8 cellular contexts compared by ENCODE assay signal in the genomic region with DNA sequence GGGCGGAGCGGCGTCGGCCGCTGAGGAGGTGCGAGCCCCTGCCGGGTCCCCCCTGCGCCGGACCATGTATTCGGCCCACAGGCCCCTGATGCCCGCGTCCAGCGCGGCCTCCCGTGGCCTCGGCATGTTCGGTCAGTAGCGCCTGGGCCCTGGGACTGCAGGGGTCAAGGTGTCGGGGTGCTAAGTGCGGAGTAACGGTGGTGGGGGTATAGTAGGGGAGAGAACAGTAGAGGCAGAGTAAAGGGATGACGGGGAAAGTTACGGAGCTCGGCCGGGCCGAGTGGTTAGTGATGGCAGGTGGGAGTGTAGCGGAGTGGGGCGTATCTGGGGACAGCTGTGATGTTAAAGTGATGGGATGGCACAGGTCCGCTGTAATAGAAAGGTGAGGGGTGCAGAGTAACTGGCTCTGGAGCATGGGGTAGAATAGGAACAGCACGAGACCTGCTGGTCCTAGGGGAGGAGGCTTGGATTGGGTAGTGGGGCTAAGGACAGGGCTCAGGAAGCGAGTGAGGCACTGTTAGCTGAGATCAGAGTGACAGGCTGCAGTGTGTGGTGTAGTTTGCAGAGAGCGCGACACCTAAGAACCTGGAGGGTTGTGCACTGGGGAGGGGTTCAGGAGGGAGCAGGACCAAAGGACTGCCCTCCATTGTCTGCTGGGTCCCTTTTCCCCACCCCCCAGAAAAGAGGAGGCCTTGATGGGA. TPM values are rescaled to one million over a fixed set of nuclear protein-coding genes. Genes with fewer than 3 reads are reported as not detected.
DNase-seq lines count a peak whose midpoint lies in the region; ATAC-seq and TF ChIP-seq lines count a peak whose summit lies in the region.

No MANE protein-coding gene starts in this region.

- no peaks in the 10 kb centered on the region for H3K9me3 Mint-ChIP-seq in activated CD4-positive, alpha-beta T cell treated with anti-CD3 and anti-CD28 coated beads for 36 hours (ENCODE audit: low read depth)
- H3K9me3 Mint-ChIP-seq in T-helper 1 cell treated with Interleukin-12 subunit alpha and Interleukin-12 subunit beta and Interleukin-4 antibody, amounts not matched to agents 30 μg/mL and 1 μg/mL, for 36 hours = no peaks in the 10 kb centered on the region

- peaks cover 26% of the 10 kb centered on the region for H3K27me3 ChIP-seq in neutrophil

- no peak for ATAC-seq in activated CD4-positive, alpha-beta T cell treated with anti-CD3 and anti-CD28 coated beads for 36 hours
- ATAC-seq in GM19328 (IDR thresholded peaks at IDR 0.05; ENCODE audit: unreplicated experiment) (no peak), HG02840 (IDR thresholded peaks at IDR 0.05; ENCODE audit: low FRiP score, unreplicated experiment) (no peak)

- peak overlapping the region; percentile 74 for H3K27ac Mint-ChIP-seq in activated CD4-positive, alpha-beta T cell treated with anti-CD3 and anti-CD28 coated beads for 36 hours
- peak overlapping the region; percentile 97 for H3K27ac Mint-ChIP-seq in T-helper 1 cell treated with Interleukin-12 subunit alpha and Interleukin-12 subunit beta and Interleukin-4 antibody, amounts not matched to agents 30 μg/mL and 1 μg/mL, for 36 hours

- H3K4me3 ChIP-seq in epithelial cell of esophagus (ENCODE audit: low read length) (peak overlapping the region; percentile 54), neutrophil (ENCODE audit: low read depth in 1 of 2, low read length in 1 of 2) (peak overlapping the region; percentile 74 to 91)

- POLR2A ChIA-PET in activated CD4-positive, alpha-beta T cell treated with anti-CD3 and anti-CD28 coated beads for 36 hours (lab: Charles Lee) = interaction anchor here (0.5 to 1.1 kb wide), 6 partner anchors 14 to 161 kb away, joined by 3 to 4 read pairs (median 3); a partner anchor contains a TSS

- H3K4me1 Mint-ChIP-seq in activated CD4-positive, alpha-beta T cell treated with anti-CD3 and anti-CD28 coated beads for 36 hours = peaks cover 28% of the 10 kb centered on the region
- peaks cover 24% of the 10 kb centered on the region for H3K4me1 Mint-ChIP-seq in T-helper 1 cell treated with Interleukin-12 subunit alpha and Interleukin-12 subunit beta and Interleukin-4 antibody, amounts not matched to agents 30 μg/mL and 1 μg/mL, for 36 hours (ENCODE audit: low read depth)

- peaks cover 32% of the 10 kb centered on the region for H3K36me3 ChIP-seq in neutrophil

- H3K9me3 ChIP-seq in neutrophil = no peaks in the 10 kb centered on the region

- CTCF ChIA-PET in activated CD4-positive, alpha-beta T cell treated with anti-CD3 and anti-CD28 coated beads for 36 hours (lab: Charles Lee) = interaction anchor here (0.7 to 1.4 kb wide), 4 partner anchors 12 to 40 kb away, joined by 3 to 5 read pairs (median 3); a partner anchor contains a TSS

- TF ChIP-seq CTCF in epithelial cell of esophagus (IDR thresholded peaks at IDR 0.05; ENCODE audit: insufficient read depth, low read depth, low read length, missing control alignments) (no peak), neutrophil (IDR thresholded peaks at IDR 0.05) (no peak)

- peaks cover 4% of the 10 kb centered on the region for H3K36me3 Mint-ChIP-seq in activated CD4-positive, alpha-beta T cell treated with anti-CD3 and anti-CD28 coated beads for 36 hours (ENCODE audit: low read depth)
- H3K36me3 Mint-ChIP-seq in T-helper 1 cell treated with Interleukin-12 subunit alpha and Interleukin-12 subunit beta and Interleukin-4 antibody, amounts not matched to agents 30 μg/mL and 1 μg/mL, for 36 hours (ENCODE audit: low read depth) = peaks cover 10% of the 10 kb centered on the region

- H3K27me3 Mint-ChIP-seq in activated CD4-positive, alpha-beta T cell treated with anti-CD3 and anti-CD28 coated beads for 36 hours = no peaks in the 10 kb centered on the region
- no peaks in the 10 kb centered on the region for H3K27me3 Mint-ChIP-seq in T-helper 1 cell treated with Interleukin-12 subunit alpha and Interleukin-12 subunit beta and Interleukin-4 antibody, amounts not matched to agents 30 μg/mL and 1 μg/mL, for 36 hours (ENCODE audit: low read depth)

- H3K4me3 Mint-ChIP-seq in activated CD4-positive, alpha-beta T cell treated with anti-CD3 and anti-CD28 coated beads for 36 hours = peak overlapping the region; percentile 80
- peak overlapping the region; percentile 99 for H3K4me3 Mint-ChIP-seq in T-helper 1 cell treated with Interleukin-12 subunit alpha and Interleukin-12 subunit beta and Interleukin-4 antibody, amounts not matched to agents 30 μg/mL and 1 μg/mL, for 36 hours

- H3K27ac ChIP-seq in neutrophil = peak overlapping the region; percentile 95

- intact Hi-C loops in activated CD4-positive, alpha-beta T cell treated with anti-CD3 and anti-CD28 coated beads for 36 hours (cut with DNase I, micrococcal nuclease) = loop anchor here (5.0 kb wide), 5 partner anchors 87 to 1022 kb away; a partner anchor contains a TSS

- peak; percentile 52 for DNase-seq in activated CD4-positive, alpha-beta T cell treated with anti-CD3 and anti-CD28 coated beads for 36 hours
- DNase-seq in activated CD4-positive, alpha-beta T cell treated with anti-CD3 and anti-CD28 coated beads, Interleukin-2, amount 50 U/mL, for 4 hours = no peak
- DNase-seq in epithelial cell of esophagus (ENCODE audit: low read depth) (no peak), iPS-NIHi7 (ENCODE audit: extremely low spot score) (no peak)

- H3K4me1 ChIP-seq in neutrophil (ENCODE audit: control insufficient read depth in 1 of 2, insufficient read depth in 1 of 2, low read depth in 1 of 2, low read length in 1 of 2) = peaks cover 52 to 56% of the 10 kb centered on the region in 2 experiments

RNA-seq across cellular contexts. Expression of a gene that starts 15.7 kb away (rescaled TPM):
- total RNA-seq in activated CD4-positive, alpha-beta T cell treated with anti-CD3 and anti-CD28 coated beads for 36 hours = 10 to 100 TPM; 62.8 to 66.3 TPM

RNA-seq across cellular contexts. Expression of a gene that starts 17.1 kb away (rescaled TPM):
- total RNA-seq in activated CD4-positive, alpha-beta T cell treated with anti-CD3 and anti-CD28 coated beads for 36 hours = 1 to 10 TPM in 1 of 2 experiments, under 1 TPM in 1; 0.63 to 1.0 TPM

RNA-seq across cellular contexts. Expression of a gene that starts 17.6 kb away (rescaled TPM):
- total RNA-seq in activated CD4-positive, alpha-beta T cell treated with anti-CD3 and anti-CD28 coated beads for 36 hours = 10 to 100 TPM; 43.4 to 53.9 TPM

RNA-seq across cellular contexts. Expression of a gene that starts 28.3 kb away (rescaled TPM):
- total RNA-seq in activated CD4-positive, alpha-beta T cell treated with anti-CD3 and anti-CD28 coated beads for 36 hours = under 1 TPM; 0.53 to 0.69 TPM

RNA-seq across cellular contexts. Expression of a gene that starts 29.9 kb away (rescaled TPM):
- 10 to 100 TPM; 65.5 to 66.4 TPM for total RNA-seq in activated CD4-positive, alpha-beta T cell treated with anti-CD3 and anti-CD28 coated beads for 36 hours
